ENCODE assay signal across 6 cellular contexts in genomic region chr11:64875369-64876225, GRCh38. TPM values are rescaled to one million over a fixed set of nuclear protein-coding genes. Genes with fewer than 3 reads are reported as not detected.
DNase-seq lines count a peak whose midpoint lies in the region; ATAC-seq lines count a peak whose summit lies in the region.

No MANE protein-coding gene starts in this region.

- H3K36me3 Mint-ChIP-seq in CD4-positive, CD25-positive, alpha-beta regulatory T cell, result peaks cover 48% of the 10 kb centered on the region
- peaks cover 20% of the 10 kb centered on the region for H3K36me3 Mint-ChIP-seq in memory B cell

- peaks cover 86% of the 10 kb centered on the region for H3K4me1 ChIP-seq in CD4-positive, CD25-positive, alpha-beta regulatory T cell (ENCODE audit: control insufficient read depth, insufficient read depth, low read length, poor library complexity, severe bottlenecking)

- no peak for DNase-seq in CD4-positive, CD25-positive, alpha-beta regulatory T cell
- DNase-seq in SKM-1 treated with dmso at 0.1 percent for 144 hours (lab: John Stamatoyannopoulos, UW; ENCODE audit: unreplicated experiment) (peak; percentile 96), memory B cell (ENCODE audit: low spot score in 2 of 2) (no peak), hippocampal formation (lab: John Stamatoyannopoulos, UW) (no peak), mucosa of gallbladder (ENCODE audit: low spot score) (no peak)

- H3K9me3 ChIP-seq in CD4-positive, CD25-positive, alpha-beta regulatory T cell (ENCODE audit: control insufficient read depth in 2 of 2, low read length in 2 of 2), result no peaks in the 10 kb centered on the region

- no peaks in the 10 kb centered on the region for H3K27me3 ChIP-seq in CD4-positive, CD25-positive, alpha-beta regulatory T cell (ENCODE audit: control insufficient read depth, insufficient read depth, low read length)

- peak overlapping the region; percentile 96 to 100 (median 100) for H3K4me3 Mint-ChIP-seq in CD4-positive, CD25-positive, alpha-beta regulatory T cell
- H3K4me3 Mint-ChIP-seq in memory B cell, result peak overlapping the region; percentile 96

- H3K27me3 Mint-ChIP-seq in CD4-positive, CD25-positive, alpha-beta regulatory T cell, result no peaks in the 10 kb centered on the region
- no peaks in the 10 kb centered on the region for H3K27me3 Mint-ChIP-seq in memory B cell

- H3K36me3 ChIP-seq in CD4-positive, CD25-positive, alpha-beta regulatory T cell (ENCODE audit: control insufficient read depth, insufficient read depth, low read length), result peaks cover 46% of the 10 kb centered on the region

- H3K27ac Mint-ChIP-seq in CD4-positive, CD25-positive, alpha-beta regulatory T cell, result peak overlapping the region; percentile 91 to 96 (median 92)
- H3K27ac Mint-ChIP-seq in memory B cell, result peak overlapping the region; percentile 91

- H3K4me3 ChIP-seq in CD4-positive, CD25-positive, alpha-beta regulatory T cell (ENCODE audit: low read depth, low read length), result peak overlapping the region; percentile 94

- peak overlapping the region; percentile 78 for H3K27ac ChIP-seq in CD4-positive, CD25-positive, alpha-beta regulatory T cell (ENCODE audit: insufficient read depth, low read length, poor library complexity, severe bottlenecking)

- peaks cover 5 to 74% (median 45%) of the 10 kb centered on the region in 4 donors for H3K4me1 Mint-ChIP-seq in CD4-positive, CD25-positive, alpha-beta regulatory T cell
- H3K4me1 Mint-ChIP-seq in memory B cell, result peaks cover 66% of the 10 kb centered on the region

- no peak for ATAC-seq in CD4-positive, CD25-positive, alpha-beta regulatory T cell (ENCODE audit: low read depth in 2 of 2)
- ATAC-seq in memory B cell (ENCODE audit: low read depth), result no peak
- no peak for ATAC-seq in HG03139 (IDR thresholded peaks at IDR 0.05; ENCODE audit: unreplicated experiment)

- H3K9me3 Mint-ChIP-seq in CD4-positive, CD25-positive, alpha-beta regulatory T cell, result peaks cover 0 to 3% (median 0%) of the 10 kb centered on the region in 7 donors
- H3K9me3 Mint-ChIP-seq in memory B cell, result no peaks in the 10 kb centered on the region

RNA-seq across cellular contexts. Expression of gene EHD1, which starts 2.8 kb away (rescaled TPM):
- total RNA-seq in CD4-positive, CD25-positive, alpha-beta regulatory T cell, result 201 TPM
- 100 to 1,000 TPM; 180 to 223 (median 183) TPM for polyA plus RNA-seq in CD4-positive, CD25-positive, alpha-beta regulatory T cell
- 85.6 TPM for total RNA-seq in mucosa of gallbladder

RNA-seq across cellular contexts. Expression of gene CDC42BPG, which starts 31.1 kb away (rescaled TPM):
- 11.6 TPM for total RNA-seq in CD4-positive, CD25-positive, alpha-beta regulatory T cell
- under 1 TPM in 2 of 4 donors, not detected in 2; 0.11 to 0.13 TPM for polyA plus RNA-seq in CD4-positive, CD25-positive, alpha-beta regulatory T cell
- total RNA-seq in mucosa of gallbladder, result 37.1 TPM

RNA-seq across cellular contexts. Expression of gene ATG2A, which starts 41.4 kb away (rescaled TPM):
- total RNA-seq in CD4-positive, CD25-positive, alpha-beta regulatory T cell, result 234 TPM
- 1 to 10 TPM; 5.8 to 8.0 (median 6.4) TPM for polyA plus RNA-seq in CD4-positive, CD25-positive, alpha-beta regulatory T cell
- 39.3 TPM for total RNA-seq in mucosa of gallbladder

RNA-seq across cellular contexts. Expression of gene PPP2R5B, which starts 48.9 kb away (rescaled TPM):
- 34.5 TPM for total RNA-seq in CD4-positive, CD25-positive, alpha-beta regulatory T cell
- 1 to 10 TPM; 3.6 to 4.9 (median 3.8) TPM for polyA plus RNA-seq in CD4-positive, CD25-positive, alpha-beta regulatory T cell
- 44.1 TPM for total RNA-seq in mucosa of gallbladder
